8 cellular contexts compared by ENCODE assay signal in the genomic region with DNA sequence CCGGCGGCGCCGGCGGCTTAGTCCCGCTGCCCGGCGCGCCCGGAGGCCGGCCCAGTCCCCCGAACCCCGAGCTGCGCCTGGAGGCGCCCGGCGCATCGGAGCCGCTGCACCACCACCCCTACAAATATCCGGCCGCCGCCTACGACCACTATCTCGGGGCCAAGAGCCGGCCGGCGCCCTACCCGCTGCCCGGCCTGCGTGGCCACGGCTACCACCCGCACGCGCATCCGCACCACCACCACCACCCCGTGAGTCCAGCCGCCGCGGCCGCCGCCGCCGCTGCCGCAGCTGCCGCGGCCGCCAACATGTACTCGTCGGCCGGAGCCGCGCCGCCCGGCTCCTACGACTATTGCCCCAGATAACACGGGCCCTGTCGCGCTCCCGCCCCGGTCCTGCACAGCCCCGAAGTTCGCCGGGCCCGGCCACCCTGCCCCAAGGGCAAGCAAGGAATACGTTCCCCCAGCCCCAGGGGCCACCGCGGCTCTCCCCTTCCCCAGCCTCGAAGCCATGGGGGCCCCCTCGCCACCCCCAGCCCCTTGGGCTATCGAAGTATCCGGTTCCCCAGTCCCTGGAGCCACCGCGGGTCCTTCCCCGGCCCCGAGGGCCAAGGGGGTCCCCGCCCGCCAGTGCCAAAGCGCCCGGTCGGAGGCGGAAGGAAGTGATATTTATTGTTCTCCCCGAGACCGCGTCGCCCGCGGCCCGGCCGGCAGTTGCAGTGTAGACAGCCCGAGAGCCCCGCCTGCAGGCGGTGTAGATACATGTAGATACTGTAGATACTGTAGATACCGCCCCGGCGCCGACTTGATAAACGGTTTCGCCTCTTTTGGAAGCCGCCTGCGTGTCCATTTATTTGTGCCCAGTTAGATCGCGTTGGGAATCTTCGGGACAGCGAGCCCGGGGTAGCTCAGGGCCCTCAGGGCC. TPM values are rescaled to one million over a fixed set of nuclear protein-coding genes. Genes with fewer than 3 reads are reported as not detected.
DNase-seq lines count a peak whose midpoint lies in the region; ATAC-seq and TF ChIP-seq lines count a peak whose summit lies in the region.

No MANE protein-coding gene starts in this region.

- ATAC-seq in lower lobe of right lung (peak; percentile 69 to 73), HG03135 (IDR thresholded peaks at IDR 0.05; ENCODE audit: unreplicated experiment) (no peak), HG02678 (IDR thresholded peaks at IDR 0.05; ENCODE audit: unreplicated experiment) (no peak), GM19328 (IDR thresholded peaks at IDR 0.05; ENCODE audit: unreplicated experiment) (no peak)

- CTCF ChIA-PET in RWPE1 (lab: Yijun Ruan, JAX): interaction anchor here (0.7 to 0.9 kb wide), 3 partner anchors 11 to 447 kb away, joined by 3 to 7 read pairs (median 3); no protein-coding TSS in a partner anchor

- peak overlapping the region in 1 of 5 donors; percentile 30 for H3K9ac ChIP-seq in subcutaneous abdominal adipose tissue (ENCODE audit: low read length in 5 of 5)

- H3K4me3 ChIP-seq in astrocyte of the cerebellum (ENCODE audit: low read depth, low read length) (no peak overlapping the region), lower lobe of right lung (peak overlapping the region; percentile 44), subcutaneous abdominal adipose tissue (ENCODE audit: low read depth in 1 of 5, low read length in 5 of 5) (peak overlapping the region in 4 of 5 donors; percentile 27 to 61 (median 44))

- no peaks in the 10 kb centered on the region for H3K9me3 ChIP-seq in lower lobe of right lung
- H3K9me3 ChIP-seq in subcutaneous abdominal adipose tissue (ENCODE audit: control insufficient read depth in 5 of 5, low read length in 5 of 5): no peaks in the 10 kb centered on the region

- intact Hi-C loops in lower lobe of right lung (cut with DNase I): no loop called here

- in situ Hi-C loops in astrocyte of the cerebellum (cut with HindIII; ENCODE audit: low sequenced_read_pairs): no loop called here

- H3K4me1 ChIP-seq in lower lobe of right lung: peaks cover 20% of the 10 kb centered on the region
- peaks cover 0 to 37% (median 21%) of the 10 kb centered on the region in 5 donors for H3K4me1 ChIP-seq in subcutaneous abdominal adipose tissue (ENCODE audit: control insufficient read depth in 5 of 5, insufficient read depth in 5 of 5, low read length in 5 of 5)

- H3K36me3 ChIP-seq in lower lobe of right lung (no peaks in the 10 kb centered on the region), subcutaneous abdominal adipose tissue (ENCODE audit: control insufficient read depth in 5 of 5, insufficient read depth in 5 of 5, low read length in 5 of 5) (no peaks in the 10 kb centered on the region)

- DNase-seq in DMS53 treated with DMSO at 0.1 percent for 48 hours (lab: John Stamatoyannopoulos, UW; ENCODE audit: unreplicated experiment) (peak; percentile 26), RWPE1 (ENCODE audit: low spot score) (peak; percentile 20), astrocyte of the cerebellum (ENCODE audit: low read depth) (no peak), lower lobe of right lung (peak; percentile 81)

- H3K27me3 ChIP-seq in lower lobe of right lung (ENCODE audit: low read depth) (peaks cover 98% of the 10 kb centered on the region), subcutaneous abdominal adipose tissue (ENCODE audit: control insufficient read depth in 5 of 5, insufficient read depth in 4 of 5, low read length in 5 of 5) (peaks cover 27 to 55% (median 38%) of the 10 kb centered on the region in 5 donors)

- POLR2A ChIA-PET in RWPE1 (lab: Yijun Ruan, JAX; ENCODE audit: low non-redundant PET): no interaction called here

- H3K27ac ChIP-seq in RWPE1: peak overlapping the region; percentile 51
- peak overlapping the region; percentile 6 for H3K27ac ChIP-seq in lower lobe of right lung
- no peak overlapping the region for H3K27ac ChIP-seq in subcutaneous abdominal adipose tissue (ENCODE audit: low read depth, low read length)

- TF ChIP-seq CTCF in RWPE1 (conservative IDR thresholded peaks at IDR 0.05; ENCODE audit: low read depth) (no peak; the same call in 1 of the 2 replicates), astrocyte of the cerebellum (IDR thresholded peaks at IDR 0.05; ENCODE audit: low read depth, low read length, missing control alignments) (peak; percentile 19), lower lobe of right lung (IDR thresholded peaks at IDR 0.05) (peak; percentile 25)

RNA-seq across cellular contexts. Expression of gene TBX1, which starts 6.2 kb away (rescaled TPM):
- 13.5 TPM for total RNA-seq in lower lobe of right lung

RNA-seq across cellular contexts. Expression of gene GP1BB, which starts 43.4 kb away (rescaled TPM):
- 2.8 TPM for total RNA-seq in lower lobe of right lung

RNA-seq across cellular contexts. Expression of gene SEPTIN5, which starts 52.5 kb away (rescaled TPM):
- 9.3 TPM for total RNA-seq in lower lobe of right lung

Comparison
In these comparisons a context has a peak if more than half of its experiments do, and no peak if none do; other contexts are left out.
1. ATAC-seq: peak in lower lobe of right lung (2 of 2); none in HG03135 (single experiment), HG02678 (single experiment) and GM19328 (single experiment).